8 cellular contexts compared by ENCODE assay signal in genomic region chr12:45989857-45990467, GRCh38. TPM values are rescaled to one million over a fixed set of nuclear protein-coding genes. Genes with fewer than 3 reads are reported as not detected.
DNase-seq lines count a peak whose midpoint lies in the region; ATAC-seq and TF ChIP-seq lines count a peak whose summit lies in the region.

No MANE protein-coding gene starts in this region.

- peak overlapping the region; percentile 72 for H3K4me2 ChIP-seq in neural cell (ENCODE audit: low read length)

- H2AFZ ChIP-seq in ACC112 (ENCODE audit: low read length, unreplicated experiment) (peak overlapping the region; percentile 92), neural cell (ENCODE audit: low read depth, low read length) (peak overlapping the region; percentile 89)

- H3F3A ChIP-seq in neural cell (ENCODE audit: insufficient read depth, low read length, poor library complexity, severe bottlenecking) = no peaks in the 10 kb centered on the region

- H3K27me3 ChIP-seq in ACC112 (ENCODE audit: insufficient read depth, low read length) = no peaks in the 10 kb centered on the region
- H3K27me3 ChIP-seq in neural cell (ENCODE audit: insufficient read depth, low read depth, low read length) = no peaks in the 10 kb centered on the region
- no peaks in the 10 kb centered on the region for H3K27me3 ChIP-seq in suprapubic skin

- peak; percentile 28 for ATAC-seq in HG03064 (IDR thresholded peaks at IDR 0.05; ENCODE audit: low read depth, unreplicated experiment)

- H4K20me1 ChIP-seq in neural cell (ENCODE audit: insufficient read depth) = no peaks in the 10 kb centered on the region

- peak; percentile 43 for TF ChIP-seq POLR2A in GM18526 (IDR thresholded peaks at IDR 0.05; ENCODE audit: extremely low read depth, insufficient read length)
- TF ChIP-seq POLR2A in suprapubic skin (IDR thresholded peaks at IDR 0.05) = peak in 1 of 2 donors; percentile 29

- DNase-seq in NCI-H69 (lab: John Stamatoyannopoulos, UW) = peak; percentile 85
- peak; percentile 39 for DNase-seq in activated T-cell treated with anti-CD3 and anti-CD28 coated beads for 48 hours (ENCODE audit: low read depth)
- DNase-seq in fibroblast of gingiva (ENCODE audit: low read depth) = peak; percentile 52
- DNase-seq in suprapubic skin (ENCODE audit: low spot score in 2 of 2) = peak; percentile 80

- TF ChIP-seq EP300 in neural cell (conservative IDR thresholded peaks at IDR 0.05; ENCODE audit: poor library complexity, severe bottlenecking) (no peak), suprapubic skin (IDR thresholded peaks at IDR 0.05) (no peak)

- peaks cover 15% of the 10 kb centered on the region for H3K4me1 ChIP-seq in ACC112 (ENCODE audit: control insufficient read depth, insufficient read depth, low read length, unreplicated experiment)
- peaks cover 45% of the 10 kb centered on the region for H3K4me1 ChIP-seq in suprapubic skin

- H3K27ac ChIP-seq in ACC112 (ENCODE audit: low read depth, low read length) (peak overlapping the region; percentile 90), neural cell (ENCODE audit: low read length) (peak overlapping the region; percentile 67), suprapubic skin (peak overlapping the region; percentile 100)

- H3K36me3 ChIP-seq in ACC112 (ENCODE audit: insufficient read depth, low read length) (peaks cover 14% of the 10 kb centered on the region), neural cell (ENCODE audit: insufficient read depth, low read length) (no peaks in the 10 kb centered on the region), suprapubic skin (no peaks in the 10 kb centered on the region)

- WGBS in suprapubic skin = 0% methylated on average over 8 of the region's 61 CpGs

- no peaks in the 10 kb centered on the region for H3K9me2 ChIP-seq in neural cell (ENCODE audit: insufficient read depth, low read length)

- H3K4me3 ChIP-seq in ACC112 (ENCODE audit: low read depth, low read length) = peak overlapping the region; percentile 88
- peak overlapping the region; percentile 96 for H3K4me3 ChIP-seq in neural cell (ENCODE audit: low read length)
- peak overlapping the region; percentile 99 for H3K4me3 ChIP-seq in suprapubic skin

- H3K9me3 ChIP-seq in neural cell (ENCODE audit: low read length) (no peaks in the 10 kb centered on the region), suprapubic skin (no peaks in the 10 kb centered on the region)

- H3K79me2 ChIP-seq in ACC112 (ENCODE audit: control insufficient read depth, insufficient read depth, low read length, unreplicated experiment) = peaks cover 51% of the 10 kb centered on the region
- peaks cover 39% of the 10 kb centered on the region for H3K79me2 ChIP-seq in neural cell (replicated peaks; ENCODE audit: insufficient read depth, low read length)

- TF ChIP-seq CTCF in neural cell (IDR thresholded peaks at IDR 0.05; ENCODE audit: poor library complexity, severe bottlenecking) (no peak), suprapubic skin (IDR thresholded peaks at IDR 0.05) (no peak)

- peak overlapping the region; percentile 82 for H3K9ac ChIP-seq in neural cell (ENCODE audit: low read length)

- no peak for TF ChIP-seq RAD21 in neural cell (conservative IDR thresholded peaks at IDR 0.05)

TF ChIP-seq in neural cell, 6 proteins besides CTCF, POLR2A, EP300 and RAD21:
- TF ChIP-seq MXI1 (conservative IDR thresholded peaks at IDR 0.05; ENCODE audit: poor library complexity, severe bottlenecking) (peak; percentile 29), SMC3 (conservative IDR thresholded peaks at IDR 0.05; ENCODE audit: poor library complexity) (no peak), TAF1 (IDR thresholded peaks at IDR 0.05; ENCODE audit: low read depth) (no peak)

RNA-seq across cellular contexts. Expression of gene SCAF11, which starts 0.4 kb away (rescaled TPM):
- polyA plus RNA-seq in neural cell = 18.4 and 20.4 TPM in 2 replicates
- 55.5 and 77.4 TPM in 2 replicates for polyA minus RNA-seq in neural cell
- total RNA-seq in suprapubic skin = 100 to 1,000 TPM; 124 to 221 (median 167) TPM

Comparison
In these comparisons a context has a peak if more than half of its experiments do, and no peak if none do; other contexts are left out.
1. Peak in every context shown above with its lines: DNase-seq, ATAC-seq, H3K4me3 ChIP-seq and H3K27ac ChIP-seq.